25 cellular contexts compared by ENCODE assay signal in the genomic region with DNA sequence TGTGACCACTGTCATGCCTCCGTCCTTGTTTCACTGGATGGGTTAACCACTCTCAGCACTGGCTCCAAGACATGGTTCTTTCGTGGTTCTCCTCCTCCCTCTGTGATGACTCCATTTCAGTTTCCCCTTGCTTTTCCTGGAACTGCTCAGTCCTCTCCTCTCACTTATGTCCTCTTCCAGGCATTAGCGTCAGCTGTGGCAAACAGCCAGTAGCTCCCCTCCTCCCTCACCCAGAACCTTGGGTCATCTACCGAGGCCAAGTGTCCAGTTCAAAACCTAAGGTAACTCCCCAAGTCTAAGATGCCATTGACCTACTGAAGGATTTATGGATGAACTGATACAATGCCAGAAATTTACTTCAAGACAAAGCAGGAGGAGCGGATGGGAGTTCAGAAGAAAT. TPM values are rescaled to one million over a fixed set of nuclear protein-coding genes. Genes with fewer than 3 reads are reported as not detected.
DNase-seq lines count a peak whose midpoint lies in the region; ATAC-seq, FAIRE-seq and TF ChIP-seq lines count a peak whose summit lies in the region.
"Had no signal": no experiment of that assay in that cellular context is flagged by ENCODE, and none has a peak within 500 bp of the region (broad histone marks: within the 10 kb centered on the region; RNA-seq: fewer than 3 reads in every experiment).

No MANE protein-coding gene starts in this region.

- CTCF ChIA-PET in activated CD4-positive, alpha-beta T cell treated with anti-CD3 and anti-CD28 coated beads, Interleukin-2, amount 10 ng/mL, durations not matched to agents 7 days and 5 days (lab: Charles Lee): interaction anchor here (0.9 to 1.2 kb wide), 3 partner anchors 9 to 53 kb away, joined by 3 read pairs; no protein-coding TSS in a partner anchor
- CTCF ChIA-PET in H1 (lab: Charles Lee; ENCODE audit: partially characterized antibody): interaction anchor here (0.5 to 8.3 kb wide), 6 partner anchors 14 to 1935 kb away, joined by 3 to 62 read pairs (median 4); partner anchors contain the start of gene TBC1D2

- no peaks in the 10 kb centered on the region for H4K20me1 ChIP-seq in H1 (replicated peaks in 1 of 2; ENCODE audit: control insufficient read depth in 1 of 2, insufficient read depth in 2 of 2, low read length in 2 of 2)
- H4K20me1 ChIP-seq: BLaER1 had no signal

- no peaks in the 10 kb centered on the region for H3K9me3 ChIP-seq in H1 (ENCODE audit: insufficient read depth in 2 of 2, low read depth in 1 of 2, low read length in 1 of 2)
- H3K9me3 ChIP-seq: BLaER1, HAP-1 had no signal

- no peak overlapping the region for H3K4me3 Mint-ChIP-seq in activated CD4-positive, alpha-beta T cell treated with anti-CD3 and anti-CD28 coated beads, Interleukin-2, amount 10 ng/mL, durations not matched to agents 7 days and 5 days
- H3K4me3 Mint-ChIP-seq: B cell; CD4-positive, alpha-beta T cell; CD8-positive, alpha-beta memory T cell; GM23338; HFFc6 had no signal

- no peak overlapping the region for H3K4me2 ChIP-seq in H1 (ENCODE audit: insufficient read depth in 1 of 2, low read depth in 2 of 2, low read length in 2 of 2)
- H3K4me2 ChIP-seq: GM23338 had no signal

- H2BK12ac ChIP-seq in H1 (ENCODE audit: low read depth, low read length): no peak overlapping the region

- TF ChIP-seq RAD21 in H1 (IDR thresholded peaks at IDR 0.05 in 1 of 2, conservative IDR thresholded peaks at IDR 0.05 in 1 of 2; ENCODE audit: low read depth in 2 of 2, low read length in 2 of 2): no peak

- H3K27me3 Mint-ChIP-seq in activated CD4-positive, alpha-beta T cell treated with anti-CD3 and anti-CD28 coated beads, Interleukin-2, amount 10 ng/mL, durations not matched to agents 7 days and 5 days: no peaks in the 10 kb centered on the region
- H3K27me3 Mint-ChIP-seq: B cell; CD4-positive, alpha-beta T cell; CD8-positive, alpha-beta memory T cell had no signal

- no peaks in the 10 kb centered on the region for H3K9me3 Mint-ChIP-seq in activated CD4-positive, alpha-beta T cell treated with anti-CD3 and anti-CD28 coated beads, Interleukin-2, amount 10 ng/mL, durations not matched to agents 7 days and 5 days
- H3K9me3 Mint-ChIP-seq: CD4-positive, alpha-beta T cell; CD8-positive, alpha-beta memory T cell; GM23338; HFFc6 had no signal

- no peak overlapping the region for H3K14ac ChIP-seq in H1 (ENCODE audit: insufficient read length)

- H3K4ac ChIP-seq in H1 (replicated peaks; ENCODE audit: insufficient read length, low read depth, low read length): no peak overlapping the region

- peaks cover 5% of the 10 kb centered on the region for H3K4me1 Mint-ChIP-seq in activated CD4-positive, alpha-beta T cell treated with anti-CD3 and anti-CD28 coated beads, Interleukin-2, amount 10 ng/mL, durations not matched to agents 7 days and 5 days

- no peak overlapping the region for H4K5ac ChIP-seq in H1 (ENCODE audit: insufficient read length, low read depth, low read length)

- H4K91ac ChIP-seq in H1 (replicated peaks; ENCODE audit: insufficient read length, low read length): no peak overlapping the region

- FAIRE-seq in H1 (lab: Jason Lieb, UNC): no peak
- FAIRE-seq: A204.1, D721Med, GM12891, GM18507, H54 had no signal

- ATAC-seq in left lobe of liver: peak; percentile 2
- peak; percentile 42 for ATAC-seq in sciatic nerve
- no peak for ATAC-seq in HG02623 (IDR thresholded peaks at IDR 0.05; ENCODE audit: unreplicated experiment)
- ATAC-seq in GM21619 (IDR thresholded peaks at IDR 0.05; ENCODE audit: unreplicated experiment): no peak
- ATAC-seq: GM23338 had no signal

- H3K4me3 ChIP-seq in H1 (ENCODE audit: extremely low read depth in 1 of 4, insufficient read depth in 2 of 4, low read depth in 3 of 4, low read length in 4 of 4): no peak overlapping the region
- H3K4me3 ChIP-seq: BLaER1, GM23338, HAP-1 had no signal

- no peaks in the 10 kb centered on the region for H3K27me3 ChIP-seq in H1 (replicated peaks in 1 of 4; ENCODE audit: control insufficient read depth in 3 of 4, extremely low read depth in 1 of 4, insufficient read depth in 3 of 4, low read length in 3 of 4)
- H3K27me3 ChIP-seq: BLaER1 had no signal

- peaks cover 0 to 10% (median 6%) of the 10 kb centered on the region in 4 experiments; a peak in 6 of 7 replicates for H3K4me1 ChIP-seq in H1 (replicated peaks in 1 of 4; ENCODE audit: control insufficient read depth in 3 of 4, insufficient read depth in 4 of 4, low read length in 3 of 4)
- H3K4me1 ChIP-seq: HAP-1 had no signal

- H2BK5ac ChIP-seq in H1 (ENCODE audit: low read depth, low read length): no peak overlapping the region

- 0 out of 2 replicates have a peak overlapping the region, but pooled peaks have one; percentile 8 for H2BK20ac ChIP-seq in H1 (ENCODE audit: low read length)

- no peak overlapping the region for H4K8ac ChIP-seq in H1 (ENCODE audit: extremely low read depth, insufficient read depth, low read length)

- no peaks in the 10 kb centered on the region for H3K79me1 ChIP-seq in H1 (ENCODE audit: low read depth, low read length)

- H3K36me3 ChIP-seq in H1 (ENCODE audit: control insufficient read depth in 2 of 4, insufficient read depth in 4 of 4, low read length in 3 of 4): no peaks in the 10 kb centered on the region
- H3K36me3 ChIP-seq: BLaER1, HAP-1 had no signal

- H3K79me2 ChIP-seq in H1 (ENCODE audit: control insufficient read depth in 1 of 2, insufficient read depth in 2 of 2, low read length in 2 of 2): no peaks in the 10 kb centered on the region

- no peak for DNase-seq in activated CD4-positive, alpha-beta T cell treated with anti-CD3 and anti-CD28 coated beads, Interleukin-2, amount 10 ng/mL, durations not matched to agents 7 days and 5 days
- DNase-seq in activated CD4-positive, alpha-beta T cell treated with anti-CD3 and anti-CD28 coated beads, Interleukin-2, amount 50 U/mL, for 1 hour: no peak
- DNase-seq in H1 (ENCODE audit: low read depth in 1 of 2, low spot score in 2 of 2) (no peak), left lobe of liver (ENCODE audit: low spot score) (no peak), sciatic nerve (ENCODE audit: low spot score) (no peak), DMS 273 treated with DMSO at 0.1 percent for 48 hours (lab: John Stamatoyannopoulos, UW) (no peak)
- DNase-seq: CD4-positive, alpha-beta T cell; CD8-positive, alpha-beta memory T cell; DMS53; DMS79 treated with DMSO at 0.1 percent for 48 hours; GF-D8; HFFc6 had no signal

- H3K36me3 Mint-ChIP-seq in activated CD4-positive, alpha-beta T cell treated with anti-CD3 and anti-CD28 coated beads, Interleukin-2, amount 10 ng/mL, durations not matched to agents 7 days and 5 days (ENCODE audit: low read depth): no peaks in the 10 kb centered on the region

- H2AFZ ChIP-seq in H1 (ENCODE audit: low read length): no peak overlapping the region
- H2AFZ ChIP-seq: GM23338 had no signal

- no peak overlapping the region for H3K18ac ChIP-seq in H1 (ENCODE audit: extremely low read depth, low read length)

- no peak overlapping the region for H3K23ac ChIP-seq in H1 (ENCODE audit: insufficient read length)

- H2BK120ac ChIP-seq in H1 (replicated peaks; ENCODE audit: low read depth, low read length): no peak overlapping the region

- 88% methylated on average over 5 of the region's 5 CpGs; no CpG with 5 or more reads in 1 of the 2 experiments for whole genome bisulfite sequencing in H1 (ENCODE audit: extremely low coverage in 1 of 2, insufficient coverage in 1 of 2, insufficient read length in 1 of 2, insufficient replicate concordance in 2 of 2, low coverage in 1 of 2, low lambda C conversion rate in 2 of 2, missing lambda C conversion rate in 1 of 2), 2 experiments

- TF ChIP-seq EP300 in H1 (IDR thresholded peaks at IDR 0.05; ENCODE audit: borderline replicate concordance in 1 of 2, low read depth in 2 of 2, low read length in 2 of 2): no peak

- H3K23me2 ChIP-seq in H1 (ENCODE audit: low read depth, low read length): no peaks in the 10 kb centered on the region

- POLR2A ChIA-PET in activated CD4-positive, alpha-beta T cell treated with anti-CD3 and anti-CD28 coated beads, Interleukin-2, amount 10 ng/mL, durations not matched to agents 7 days and 5 days (lab: Charles Lee): no interaction called here
- POLR2A ChIA-PET in H1 (lab: Charles Lee; ENCODE audit: partially characterized antibody): no interaction called here

- TF ChIP-seq POLR2A in H1 (IDR thresholded peaks at IDR 0.05; ENCODE audit: control extremely low read depth in 1 of 2, low read depth in 2 of 2, low read length in 2 of 2): no peak

- no peak overlapping the region for H3K56ac ChIP-seq in H1 (replicated peaks; ENCODE audit: insufficient read length, low read depth, low read length)

- H3K27ac Mint-ChIP-seq in activated CD4-positive, alpha-beta T cell treated with anti-CD3 and anti-CD28 coated beads, Interleukin-2, amount 10 ng/mL, durations not matched to agents 7 days and 5 days: peak overlapping the region; percentile 3
- H3K27ac Mint-ChIP-seq: B cell; CD4-positive, alpha-beta T cell; GM23338; HFFc6 had no signal

- no peak for TF ChIP-seq CTCF in H1 (IDR thresholded peaks at IDR 0.05; ENCODE audit: control extremely low read depth in 1 of 3, insufficient read depth in 1 of 3, low read depth in 1 of 3, low read length in 3 of 3)

- H2BK15ac ChIP-seq in H1 (ENCODE audit: low read length): no peak overlapping the region

- no peak overlapping the region for H2AK5ac ChIP-seq in H1 (ENCODE audit: low read depth, low read length)

- intact Hi-C loops in sciatic nerve (cut with DNase I): loop anchor here (10.0 kb wide), 1 partner anchor 127 kb away; no protein-coding TSS in a partner anchor

- no peak overlapping the region for H3K27ac ChIP-seq in H1 (ENCODE audit: low read depth, low read length)
- H3K27ac ChIP-seq: 22Rv1, BLaER1, C4-2B had no signal

- no peak overlapping the region for H3K9ac ChIP-seq in H1 (replicated peaks in 1 of 4; ENCODE audit: extremely low read depth in 1 of 4, low read depth in 3 of 4, low read length in 3 of 4)
- H3K9ac ChIP-seq: BLaER1 had no signal

RNA-seq across cellular contexts. Expression of gene CORO2A, which starts 9.8 kb away (rescaled TPM):
- 1 to 10 TPM; 7.2 to 8.2 TPM for total RNA-seq in activated CD4-positive, alpha-beta T cell treated with anti-CD3 and anti-CD28 coated beads, Interleukin-2, amount 10 ng/mL, durations not matched to agents 7 days and 5 days
- total RNA-seq in H1 (2021; fragmentation: NEBNext Ultra II Directional; extraction: Animal tissue kit (Norgen Biotek cat#: 25700)): 26.2 and 27.9 TPM in 2 replicates
- 13.7 and 15.3 TPM in 2 replicates for polyA plus RNA-seq in H1 (2011; rRNA removed)
- 17.8 TPM for polyA plus RNA-seq in H1 (2011; cell fraction: cytosol; rRNA removed)
- 10.6 TPM for polyA plus RNA-seq in H1 (2011; cell fraction: nucleus; rRNA removed)
- 13.2 to 15.8 TPM (median 13.7 TPM) in 4 replicates for polyA plus RNA-seq in H1 (2012, experiment 1 of 2)
- 5.4 TPM for polyA plus RNA-seq in H1 (2012, experiment 2 of 2)
- polyA plus RNA-seq in H1 (2013, experiment 1 of 2): 25.8 TPM
- polyA plus RNA-seq in H1 (2013, experiment 2 of 2): 26.8 TPM
- polyA minus RNA-seq in H1 (2011; rRNA and poly(A)+ RNA removed): 26.1 and 31.3 TPM in 2 replicates
- 13.2 TPM for polyA minus RNA-seq in H1 (2011; cell fraction: cytosol; rRNA and poly(A)+ RNA removed)
- polyA minus RNA-seq in H1 (2011; cell fraction: nucleus; rRNA and poly(A)+ RNA removed): 8.3 TPM
- 3.7 TPM for total RNA-seq in left lobe of liver
- total RNA-seq in sciatic nerve: 3.7 TPM

RNA-seq across cellular contexts. Expression of gene TBC1D2, which starts 53.2 kb away (rescaled TPM):
- total RNA-seq in activated CD4-positive, alpha-beta T cell treated with anti-CD3 and anti-CD28 coated beads, Interleukin-2, amount 10 ng/mL, durations not matched to agents 7 days and 5 days: 1 to 10 TPM; 8.3 to 8.7 TPM
- 7.4 and 8.0 TPM in 2 replicates for total RNA-seq in H1 (2021; fragmentation: NEBNext Ultra II Directional; extraction: Animal tissue kit (Norgen Biotek cat#: 25700))
- polyA plus RNA-seq in H1 (2011; rRNA removed): 7.4 and 10.9 TPM in 2 replicates
- polyA plus RNA-seq in H1 (2011; cell fraction: cytosol; rRNA removed): 7.7 TPM
- 15.0 TPM for polyA plus RNA-seq in H1 (2011; cell fraction: nucleus; rRNA removed)
- polyA plus RNA-seq in H1 (2012, experiment 1 of 2): 4.2 to 6.0 TPM (median 4.9 TPM) in 4 replicates
- polyA plus RNA-seq in H1 (2012, experiment 2 of 2): 4.4 TPM
- polyA plus RNA-seq in H1 (2013, experiment 1 of 2): 7.4 TPM
- polyA plus RNA-seq in H1 (2013, experiment 2 of 2): 6.9 TPM
- 7.0 and 7.4 TPM in 2 replicates for polyA minus RNA-seq in H1 (2011; rRNA and poly(A)+ RNA removed)
- polyA minus RNA-seq in H1 (2011; cell fraction: cytosol; rRNA and poly(A)+ RNA removed): 4.3 TPM
- polyA minus RNA-seq in H1 (2011; cell fraction: nucleus; rRNA and poly(A)+ RNA removed): 8.0 TPM
- total RNA-seq in left lobe of liver: 17.4 TPM
- total RNA-seq in sciatic nerve: 16.3 TPM

Comparison
In these comparisons a context has a peak if more than half of its experiments do, and no peak if none do; other contexts are left out.
1. ATAC-seq: peak in left lobe of liver (single experiment) and sciatic nerve (single experiment); none in HG02623 (single experiment) and GM21619 (single experiment).